2 cellular contexts compared by ENCODE assay signal in the genomic region with DNA sequence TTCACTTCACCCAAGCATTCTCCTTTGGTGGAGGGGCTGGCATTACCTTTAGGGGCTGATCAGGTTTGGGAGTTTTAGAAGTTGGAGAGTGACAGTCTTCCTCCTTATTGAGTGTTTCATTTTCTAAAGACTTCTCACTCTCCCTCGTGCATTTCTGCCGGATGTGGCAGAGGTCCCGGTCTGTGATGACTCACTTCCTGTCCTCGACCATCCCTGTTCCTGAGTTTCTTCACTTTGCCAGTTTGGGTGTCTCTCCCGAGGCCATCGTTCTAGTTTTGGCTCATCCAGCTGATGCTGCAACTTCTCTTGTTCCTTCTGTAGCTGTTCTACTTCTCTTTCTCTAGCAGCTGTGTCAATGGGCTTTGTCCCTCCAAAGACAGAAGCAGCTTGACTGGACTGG.
TF ChIP-seq lines count a peak whose summit lies in the region.

No MANE protein-coding gene starts in this region.

TF ChIP-seq in GM12878, 131 proteins besides CTCF, POLR2A, EP300 and RAD21 (continued from another document):
- TF ChIP-seq PKNOX1 (IDR thresholded peaks at IDR 0.05): no peak
- no peak for TF ChIP-seq RAD51 (IDR thresholded peaks at IDR 0.05)
- TF ChIP-seq CREM (IDR thresholded peaks at IDR 0.05; ENCODE audit: low read depth): peak; percentile 31; the same call in 1 of the 2 replicates
- TF ChIP-seq MTA3 (IDR thresholded peaks at IDR 0.05; ENCODE audit: borderline replicate concordance, low read length): no peak
- TF ChIP-seq GABPA (IDR thresholded peaks at IDR 0.05; ENCODE audit: low read depth): peak; percentile 77
- no peak for TF ChIP-seq MLLT1 (IDR thresholded peaks at IDR 0.05)

TF ChIP-seq in GM23338, 12 proteins besides CTCF, POLR2A, EP300 and RAD21 (continued from another document):
- TF ChIP-seq NANOG (IDR thresholded peaks at IDR 0.05; ENCODE audit: borderline replicate concordance) (no peak), ZNF462 (CRISPR knock-in tag; IDR thresholded peaks at IDR 0.05) (no peak), ZNF114 (CRISPR knock-in tag; IDR thresholded peaks at IDR 0.05) (no peak), CREB1 (CRISPR knock-in tag; IDR thresholded peaks at IDR 0.05; ENCODE audit: low read depth) (no peak), EZH2 (IDR thresholded peaks at IDR 0.05; ENCODE audit: low read depth, unreplicated experiment) (no peak), STAT1 (IDR thresholded peaks at IDR 0.05; ENCODE audit: unreplicated experiment) (no peak), ETS1 (IDR thresholded peaks at IDR 0.05) (no peak)
